In genomic region chr12:124917135-124917840, GRCh38 we compare ENCODE assay signal across 1 cellular context.
TF ChIP-seq lines count a peak whose summit lies in the region.

No MANE protein-coding gene starts in this region.

TF ChIP-seq in GM12878, 131 proteins besides CTCF, POLR2A, EP300 and RAD21 (continued from another document and continues in another):
- peak; percentile 26; the same call in 1 of the 2 replicates for TF ChIP-seq ZNF592 (IDR thresholded peaks at IDR 0.05)
- TF ChIP-seq PAX5 (IDR thresholded peaks at IDR 0.05; ENCODE audit: borderline replicate concordance, low read depth, low read length): peak; percentile 64
- TF ChIP-seq SIX5 (IDR thresholded peaks at IDR 0.05; ENCODE audit: low read depth, low read length, severe bottlenecking): no peak
- peak; percentile 27 for TF ChIP-seq KLF5 (IDR thresholded peaks at IDR 0.05; ENCODE audit: partially characterized antibody)
- no peak for TF ChIP-seq HDAC6 (IDR thresholded peaks at IDR 0.05; ENCODE audit: unreplicated experiment)
- peak; percentile 95 for TF ChIP-seq ZNF384 (IDR thresholded peaks at IDR 0.05; ENCODE audit: borderline replicate concordance, low read depth, low read length)
- TF ChIP-seq HDGF (IDR thresholded peaks at IDR 0.05): no peak
- no peak for TF ChIP-seq MEF2B (IDR thresholded peaks at IDR 0.05; ENCODE audit: partially characterized antibody, poor library complexity, severe bottlenecking)
- no peak for TF ChIP-seq SMARCA5 (IDR thresholded peaks at IDR 0.05)
- TF ChIP-seq TAF1 (IDR thresholded peaks at IDR 0.05; ENCODE audit: borderline replicate concordance, low read depth, low read length): peak; percentile 89
- TF ChIP-seq GATAD2B (conservative IDR thresholded peaks at IDR 0.05; ENCODE audit: low read depth): peak; percentile 70; the same call in 1 of the 2 replicates
- TF ChIP-seq NBN (IDR thresholded peaks at IDR 0.05): peak; percentile 92
- no peak for TF ChIP-seq MYB (IDR thresholded peaks at IDR 0.05; ENCODE audit: borderline replicate concordance, low read depth, low read length)
- peak; percentile 95 for TF ChIP-seq JUNB (IDR thresholded peaks at IDR 0.05)
- TF ChIP-seq KAT2A (conservative IDR thresholded peaks at IDR 0.05; ENCODE audit: control insufficient read depth, low read depth, low read length): no peak
- TF ChIP-seq SKIL (IDR thresholded peaks at IDR 0.05; ENCODE audit: low read depth, poor library complexity, severe bottlenecking): peak; percentile 84
- no peak for TF ChIP-seq ATF3 (IDR thresholded peaks at IDR 0.05; ENCODE audit: borderline replicate concordance, extremely low read depth, low read depth, low read length)
- no peak for TF ChIP-seq RBBP5 (conservative IDR thresholded peaks at IDR 0.05)
- TF ChIP-seq EGR1 (IDR thresholded peaks at IDR 0.05; ENCODE audit: borderline replicate concordance in 1 of 2, low read depth in 2 of 2, low read length in 2 of 2): peak; percentile 31 to 66
- TF ChIP-seq CUX1 (IDR thresholded peaks at IDR 0.05; ENCODE audit: insufficient replicate concordance, low read depth, low read length): peak; percentile 36
- TF ChIP-seq SPI1 (IDR thresholded peaks at IDR 0.05; ENCODE audit: borderline replicate concordance, insufficient read depth, low read depth, low read length): peak; percentile 91
- peak; percentile 90 for TF ChIP-seq TCF12 (IDR thresholded peaks at IDR 0.05; ENCODE audit: low read depth, low read length)
- TF ChIP-seq TCF3 (IDR thresholded peaks at IDR 0.05; ENCODE audit: borderline replicate concordance, insufficient read depth, low read depth, low read length): peak; percentile 81
- 0 out of 2 replicates have a peak, but pooled peaks have one; percentile 21 for TF ChIP-seq WRNIP1 (IDR thresholded peaks at IDR 0.05; ENCODE audit: borderline replicate concordance, low read depth, low read length)
- TF ChIP-seq RUNX3 (IDR thresholded peaks at IDR 0.05; ENCODE audit: low read length): no peak
- no peak for TF ChIP-seq BRCA1 (IDR thresholded peaks at IDR 0.05; ENCODE audit: low read depth, low read length)
- peak; percentile 34; the same call in 1 of the 2 replicates for TF ChIP-seq SREBF2 (IDR thresholded peaks at IDR 0.05; ENCODE audit: low read length)
- TF ChIP-seq PKNOX1 (IDR thresholded peaks at IDR 0.05): peak; percentile 93
- no peak for TF ChIP-seq USF1 (IDR thresholded peaks at IDR 0.05; ENCODE audit: borderline replicate concordance, extremely low read length, insufficient read depth, low read depth, low read length)
- 0 out of 2 replicates have a peak, but pooled peaks have one; percentile 22 for TF ChIP-seq CHD1 (IDR thresholded peaks at IDR 0.05; ENCODE audit: low read depth, low read length)
- no peak for TF ChIP-seq NR2C2 (IDR thresholded peaks at IDR 0.05; ENCODE audit: borderline replicate concordance, control insufficient read depth, insufficient read length, low read depth)
- peak; percentile 39; the same call in 1 of the 2 replicates for TF ChIP-seq HCFC1 (IDR thresholded peaks at IDR 0.05; ENCODE audit: low read length)
- TF ChIP-seq SUPT20H (IDR thresholded peaks at IDR 0.05; ENCODE audit: borderline replicate concordance, control insufficient read depth, low read depth, low read length): no peak
- peak; percentile 15; the same call in 1 of the 2 replicates for TF ChIP-seq NFYA (IDR thresholded peaks at IDR 0.05; ENCODE audit: borderline replicate concordance, low read depth, low read length)
- TF ChIP-seq ATF7 (IDR thresholded peaks at IDR 0.05; ENCODE audit: low read depth): peak; percentile 92
- TF ChIP-seq YBX1 (IDR thresholded peaks at IDR 0.05): no peak
- TF ChIP-seq SMC3 (IDR thresholded peaks at IDR 0.05; ENCODE audit: borderline replicate concordance, low read length): 0 out of 2 replicates have a peak, but pooled peaks have one; percentile 18
- peak; percentile 95 for TF ChIP-seq ZSCAN29 (IDR thresholded peaks at IDR 0.05)
- TF ChIP-seq CEBPB (IDR thresholded peaks at IDR 0.05; ENCODE audit: borderline replicate concordance in 1 of 2, low read depth in 2 of 2, low read length in 2 of 2): peak in 1 of 2 experiments; percentile 94; a peak in 2 of 4 replicates
- no peak; the same call in 1 of the 2 replicates for TF ChIP-seq FOXK2 (IDR thresholded peaks at IDR 0.05)
- TF ChIP-seq IRF4 (IDR thresholded peaks at IDR 0.05; ENCODE audit: low read depth, low read length): peak; percentile 90
- peak; percentile 62 for TF ChIP-seq STAT3 (IDR thresholded peaks at IDR 0.05; ENCODE audit: low read depth, low read length)
- TF ChIP-seq RELA (IDR thresholded peaks at IDR 0.05; ENCODE audit: borderline replicate concordance, partially characterized antibody): peak; percentile 26
- no peak for TF ChIP-seq SUZ12 (IDR thresholded peaks at IDR 0.05; ENCODE audit: unreplicated experiment)
- no peak for TF ChIP-seq USF2 (IDR thresholded peaks at IDR 0.05; ENCODE audit: borderline replicate concordance, low read depth, low read length)
- TF ChIP-seq FOS (IDR thresholded peaks at IDR 0.05; ENCODE audit: borderline replicate concordance, extremely low read depth, insufficient read length): peak; percentile 56
- TF ChIP-seq SP1 (IDR thresholded peaks at IDR 0.05; ENCODE audit: low read depth, low read length): peak; percentile 99
- TF ChIP-seq LARP7 (IDR thresholded peaks at IDR 0.05): 0 out of 2 replicates have a peak, but pooled peaks have one; percentile 14
- TF ChIP-seq NFIC (IDR thresholded peaks at IDR 0.05; ENCODE audit: low read depth, low read length): no peak
- peak; percentile 93 for TF ChIP-seq NR2F1 (conservative IDR thresholded peaks at IDR 0.05)
- no peak for TF ChIP-seq EZH2 (IDR thresholded peaks at IDR 0.05; ENCODE audit: borderline replicate concordance, control insufficient read depth, low read depth, low read length)
- TF ChIP-seq POLR2AphosphoS5 (IDR thresholded peaks at IDR 0.05; ENCODE audit: low read length): peak; percentile 85
- 0 out of 2 replicates have a peak, but pooled peaks have one; percentile 7 for TF ChIP-seq BMI1 (IDR thresholded peaks at IDR 0.05; ENCODE audit: borderline replicate concordance)
- TF ChIP-seq POU2F2 (IDR thresholded peaks at IDR 0.05; ENCODE audit: borderline replicate concordance, low read depth, low read length): peak; percentile 85
- TF ChIP-seq CBFB (IDR thresholded peaks at IDR 0.05; ENCODE audit: low read depth): peak; percentile 56
- TF ChIP-seq DPF2 (IDR thresholded peaks at IDR 0.05): peak; percentile 93
- peak; percentile 33 for TF ChIP-seq TCF7 (IDR thresholded peaks at IDR 0.05; ENCODE audit: borderline replicate concordance)
